Comparison of ENCODE assay signal across 8 cellular contexts in genomic region chr15:99250001-99250400, GRCh38. TPM values are rescaled to one million over a fixed set of nuclear protein-coding genes. Genes with fewer than 3 reads are reported as not detected.
DNase-seq lines count a peak whose midpoint lies in the region; ATAC-seq and TF ChIP-seq lines count a peak whose summit lies in the region.

No MANE protein-coding gene starts in this region.

- no peak for DNase-seq in RWPE2 (ENCODE audit: low spot score)
- no peak for DNase-seq in esophagus squamous epithelium (lab: John Stamatoyannopoulos, UW)
- DNase-seq in pons (ENCODE audit: low spot score), result peak; percentile 7
- no peak for DNase-seq in SKM-1 (lab: John Stamatoyannopoulos, UW; ENCODE audit: unreplicated experiment)
- DNase-seq in HuH-7 (ENCODE audit: low spot score), result no peak
- DNase-seq in CD8-positive, alpha-beta memory T cell, result no peak
- no peak for DNase-seq in T-cell

- no peaks in the 10 kb centered on the region for H3K27me3 Mint-ChIP-seq in CD8-positive, alpha-beta memory T cell
- H3K27me3 Mint-ChIP-seq in T-cell, result no peaks in the 10 kb centered on the region

- H3K4me1 Mint-ChIP-seq in CD8-positive, alpha-beta memory T cell, result peaks cover 28 to 31% (median 30%) of the 10 kb centered on the region in 3 donors
- H3K4me1 Mint-ChIP-seq in T-cell, result peaks cover 29 to 36% (median 30%) of the 10 kb centered on the region in 3 donors

- peaks cover 0 to 9% (median 4%) of the 10 kb centered on the region in 5 donors for H3K9me3 Mint-ChIP-seq in CD8-positive, alpha-beta memory T cell
- H3K9me3 Mint-ChIP-seq in T-cell, result peaks cover 0 to 3% (median 0%) of the 10 kb centered on the region in 3 donors

- 20 to 33% methylated on average over 4 of the region's 4 CpGs for WGBS in esophagus squamous epithelium, 2 donors

- H3K4me3 Mint-ChIP-seq in CD8-positive, alpha-beta memory T cell, result peak overlapping the region in 1 of 7 donors; percentile 94
- H3K4me3 Mint-ChIP-seq in T-cell, result no peak overlapping the region

- no peak overlapping the region for H3K27ac Mint-ChIP-seq in CD8-positive, alpha-beta memory T cell
- H3K27ac Mint-ChIP-seq in T-cell, result peak overlapping the region in 1 of 2 donors; percentile 91

- intact Hi-C loops in esophagus squamous epithelium (cut with DNase I), result no loop called here

- TF ChIP-seq CTCF in RWPE2 (IDR thresholded peaks at IDR 0.05; ENCODE audit: poor library complexity, severe bottlenecking) (no peak), esophagus squamous epithelium (IDR thresholded peaks at IDR 0.05) (no peak)

- H3K9ac ChIP-seq in ES-I3 (ENCODE audit: low read depth, low read length), result peak overlapping the region; percentile 90

- no peak for TF ChIP-seq POLR2A in esophagus squamous epithelium (IDR thresholded peaks at IDR 0.05)

- H3K27me3 ChIP-seq in RWPE2 (ENCODE audit: insufficient read depth, poor library complexity, severe bottlenecking) (no peaks in the 10 kb centered on the region), esophagus squamous epithelium (no peaks in the 10 kb centered on the region)
- H3K27me3 ChIP-seq in CD8-positive, alpha-beta memory T cell (ENCODE audit: insufficient read depth, low read length, poor library complexity, severe bottlenecking), result no peaks in the 10 kb centered on the region

- H3K36me3 Mint-ChIP-seq in CD8-positive, alpha-beta memory T cell, result peaks cover 0 to 7% (median 0%) of the 10 kb centered on the region in 3 donors
- no peaks in the 10 kb centered on the region for H3K36me3 Mint-ChIP-seq in T-cell

- H3K4me1 ChIP-seq in ES-I3 (ENCODE audit: insufficient read depth, low read length), result peaks cover 13% of the 10 kb centered on the region; the same call in 1 of the 2 replicates
- H3K4me1 ChIP-seq in RWPE2 (ENCODE audit: insufficient read depth, poor library complexity, severe bottlenecking), result peaks cover 16% of the 10 kb centered on the region
- H3K4me1 ChIP-seq in esophagus squamous epithelium, result peaks cover 13 to 68% (median 22%) of the 10 kb centered on the region in 3 donors
- peaks cover 31% of the 10 kb centered on the region for H3K4me1 ChIP-seq in CD8-positive, alpha-beta memory T cell (ENCODE audit: insufficient read depth, low read length)

- no peak for ATAC-seq in RWPE2 (ENCODE audit: low read depth)
- ATAC-seq in T-cell (replicated peaks in 1 of 4), result no peak

- H3K27ac ChIP-seq in RWPE2 (ENCODE audit: poor library complexity, severe bottlenecking) (peak overlapping the region; percentile 71), esophagus squamous epithelium (peak overlapping the region; percentile 90 to 97 (median 96))
- no peak overlapping the region for H3K27ac ChIP-seq in CD8-positive, alpha-beta memory T cell (ENCODE audit: low read depth, low read length)

- POLR2A ChIA-PET in CD8-positive, alpha-beta memory T cell (lab: Charles Lee), result interaction anchor here (0.6 kb wide), 1 partner anchor 141 kb away, joined by 3 read pairs; no protein-coding TSS in a partner anchor
- POLR2A ChIA-PET in T-cell (lab: Charles Lee), result no interaction called here

- no peaks in the 10 kb centered on the region for H3K36me3 ChIP-seq in ES-I3 (ENCODE audit: insufficient read depth, low read length)
- peaks cover 1% of the 10 kb centered on the region for H3K36me3 ChIP-seq in RWPE2 (ENCODE audit: low read depth)
- peaks cover 0 to 3% (median 0%) of the 10 kb centered on the region in 3 donors for H3K36me3 ChIP-seq in esophagus squamous epithelium
- no peaks in the 10 kb centered on the region for H3K36me3 ChIP-seq in CD8-positive, alpha-beta memory T cell (ENCODE audit: insufficient read depth, low read length)

- no peaks in the 10 kb centered on the region for H3K9me3 ChIP-seq in ES-I3 (ENCODE audit: control insufficient read depth, insufficient read depth, low read length)
- H3K9me3 ChIP-seq in RWPE2 (ENCODE audit: severe bottlenecking), result no peaks in the 10 kb centered on the region
- no peaks in the 10 kb centered on the region for H3K9me3 ChIP-seq in esophagus squamous epithelium
- no peaks in the 10 kb centered on the region for H3K9me3 ChIP-seq in CD8-positive, alpha-beta memory T cell (ENCODE audit: low read length)

- H3K4me3 ChIP-seq in RWPE2 (ENCODE audit: severe bottlenecking) (peak overlapping the region; percentile 78), esophagus squamous epithelium (peak overlapping the region; percentile 72 to 92 (median 89))
- H3K4me3 ChIP-seq in CD8-positive, alpha-beta memory T cell (ENCODE audit: low read length), result no peak overlapping the region

- CTCF ChIA-PET in CD8-positive, alpha-beta memory T cell (lab: Charles Lee), result no interaction called here
- CTCF ChIA-PET in T-cell (lab: Charles Lee), result no interaction called here

RNA-seq across cellular contexts. Expression of gene TTC23, which starts 0.6 kb away (rescaled TPM):
- total RNA-seq in esophagus squamous epithelium (10 to 100 TPM; 12.1 to 27.7 (median 21.5) TPM), T-cell (1 to 10 TPM in 2 of 5 donors, under 1 TPM in 1, not detected in 2; 0.18 to 2.2 (median 1.3) TPM)
- 1 to 10 TPM; 2.0 to 2.7 TPM for total RNA-seq in CD8-positive, alpha-beta memory T cell
- polyA plus RNA-seq in CD8-positive, alpha-beta memory T cell, result 0.10 TPM

RNA-seq across cellular contexts. Expression of gene LRRC28, which starts 1.3 kb away (rescaled TPM):
- 10 to 100 TPM; 31.7 to 41.7 (median 34.6) TPM for total RNA-seq in esophagus squamous epithelium
- total RNA-seq in CD8-positive, alpha-beta memory T cell, result 10 to 100 TPM; 18.0 to 19.4 TPM
- polyA plus RNA-seq in CD8-positive, alpha-beta memory T cell, result 28.4 TPM
- 10 to 100 TPM; 14.2 to 20.0 (median 16.5) TPM for total RNA-seq in T-cell
